In genomic region chr2:11498543-11499034, GRCh38 we compare ENCODE assay signal across 9 cellular contexts. TPM values are rescaled to one million over a fixed set of nuclear protein-coding genes. Genes with fewer than 3 reads are reported as not detected.
DNase-seq lines count a peak whose midpoint lies in the region; ATAC-seq, FAIRE-seq and TF ChIP-seq lines count a peak whose summit lies in the region.
"Had no signal": no experiment of that assay in that cellular context is flagged by ENCODE, and none has a peak within 500 bp of the region (broad histone marks: within the 10 kb centered on the region; RNA-seq: fewer than 3 reads in every experiment).

No MANE protein-coding gene starts in this region.

- H4K20me1 ChIP-seq in MM.1S (ENCODE audit: insufficient read depth, low read length): no peaks in the 10 kb centered on the region

- DNase-seq in GM12891 (ENCODE audit: insufficient read length, low spot score) (no peak), MM.1S (peak; percentile 97), glutamatergic neuron (no peak), skeletal muscle cell (ENCODE audit: low read depth) (peak; percentile 5), ascending aorta (ENCODE audit: low spot score in 2 of 2) (no peak), COR-L47 (lab: John Stamatoyannopoulos, UW) (no peak)
- DNase-seq in activated CD4-positive, alpha-beta T cell treated with anti-CD3 and anti-CD28 coated beads for 4 hours: no peak

- peaks cover 12% of the 10 kb centered on the region for H3K9me3 Mint-ChIP-seq in glutamatergic neuron (ENCODE audit: unreplicated experiment)

- intact Hi-C loops in ascending aorta (cut with DNase I): no loop called here

- H3K27ac ChIP-seq in MM.1S (ENCODE audit: low read length): peak overlapping the region; percentile 95
- H3K27ac ChIP-seq in ascending aorta: no peak overlapping the region

- H3K36me3 ChIP-seq in MM.1S (replicated peaks; ENCODE audit: insufficient read depth, low read length) (no peaks in the 10 kb centered on the region), ascending aorta (no peaks in the 10 kb centered on the region)

- peak overlapping the region; percentile 88 for H3K4me2 ChIP-seq in MM.1S (ENCODE audit: low read depth, low read length)

- peaks cover 32% of the 10 kb centered on the region for H3F3A ChIP-seq in MM.1S (ENCODE audit: insufficient read depth, low read length)

- peak; percentile 95 for FAIRE-seq in GM12891 (lab: Jason Lieb, UNC)

- peak overlapping the region; percentile 39 for H2AFZ ChIP-seq in MM.1S (ENCODE audit: low read length)

- H3K4me1 Mint-ChIP-seq in glutamatergic neuron (ENCODE audit: low read depth, unreplicated experiment): peaks cover 45% of the 10 kb centered on the region

- peak overlapping the region; percentile 70 for H3K9ac ChIP-seq in MM.1S (ENCODE audit: low read length)

- no peaks in the 10 kb centered on the region for H3K27me3 ChIP-seq in MM.1S (replicated peaks; ENCODE audit: insufficient read depth, low read length)
- no peaks in the 10 kb centered on the region for H3K27me3 ChIP-seq in ascending aorta

- H3K9me3 ChIP-seq in MM.1S (replicated peaks; ENCODE audit: insufficient read depth, low read length) (no peaks in the 10 kb centered on the region), ascending aorta (no peaks in the 10 kb centered on the region)

- peak overlapping the region; percentile 99 for H3K27ac Mint-ChIP-seq in glutamatergic neuron (ENCODE audit: unreplicated experiment)
- H3K27ac Mint-ChIP-seq: memory B cell had no signal

- ATAC-seq in GM21786 (IDR thresholded peaks at IDR 0.05; ENCODE audit: unreplicated experiment): peak; percentile 91

- no peaks in the 10 kb centered on the region for H3K79me2 ChIP-seq in MM.1S (ENCODE audit: low read length)

- no peaks in the 10 kb centered on the region for H3K9me2 ChIP-seq in MM.1S (replicated peaks; ENCODE audit: insufficient read depth, low read length)

- H3K4me3 Mint-ChIP-seq in glutamatergic neuron (ENCODE audit: unreplicated experiment): peak overlapping the region; percentile 80
- H3K4me3 Mint-ChIP-seq: memory B cell had no signal

- peaks cover 10% of the 10 kb centered on the region for H3K36me3 Mint-ChIP-seq in glutamatergic neuron (ENCODE audit: unreplicated experiment)

- H3K4me1 ChIP-seq in MM.1S (ENCODE audit: low read length): peaks cover 40% of the 10 kb centered on the region
- no peaks in the 10 kb centered on the region for H3K4me1 ChIP-seq in ascending aorta

- TF ChIP-seq CTCF in MM.1S (IDR thresholded peaks at IDR 0.05; ENCODE audit: low read length) (peak; percentile 14; the same call in 1 of the 2 replicates), glutamatergic neuron (IDR thresholded peaks at IDR 0.05; ENCODE audit: partially characterized antibody, unreplicated experiment) (no peak), ascending aorta (IDR thresholded peaks at IDR 0.05) (no peak)

- H3K4me3 ChIP-seq in MM.1S (ENCODE audit: low read length) (peak overlapping the region; percentile 50), skeletal muscle cell (ENCODE audit: low read depth, low read length) (no peak overlapping the region), ascending aorta (no peak overlapping the region)

- H3K27me3 Mint-ChIP-seq in glutamatergic neuron (ENCODE audit: unreplicated experiment): peaks cover 7% of the 10 kb centered on the region

- no peak for TF ChIP-seq POLR2A in GM12891 (IDR thresholded peaks at IDR 0.05; ENCODE audit: low read depth, low read length)

TF ChIP-seq in GM12891, 5 proteins besides CTCF, POLR2A, EP300 and RAD21:
- TF ChIP-seq POU2F2 (IDR thresholded peaks at IDR 0.05; ENCODE audit: low read depth, low read length): 0 out of 2 replicates have a peak, but pooled peaks have one; percentile 22
- no peak for TF ChIP-seq TAF1 (IDR thresholded peaks at IDR 0.05; ENCODE audit: low read depth, low read length)

RNA-seq across cellular contexts. Expression of gene E2F6, which starts 32.6 kb away (rescaled TPM):
- polyA plus RNA-seq in GM12891 (2012; ENCODE audit: low read depth, missing spikeins): 6.9 TPM
- total RNA-seq in glutamatergic neuron (ENCODE audit: unreplicated experiment): 22.1 TPM
- total RNA-seq in ascending aorta: 1.9 TPM

RNA-seq across cellular contexts. Expression of gene GREB1, which starts 35.3 kb away (rescaled TPM):
- 0.13 TPM for polyA plus RNA-seq in GM12891 (2012; ENCODE audit: low read depth, missing spikeins)
- total RNA-seq in glutamatergic neuron (ENCODE audit: unreplicated experiment) (134 TPM), ascending aorta (5.9 TPM)

Comparison
In these comparisons a context has a peak if more than half of its experiments do, and no peak if none do; other contexts are left out.
1. DNase-seq: peak in MM.1S (single experiment) and skeletal muscle cell (single experiment); none in GM12891 (single experiment), glutamatergic neuron (single experiment), ascending aorta (0 of 2), activated CD4-positive, alpha-beta T cell treated with anti-CD3 and anti-CD28 coated beads for 4 hours (0 of 2) and COR-L47 (single experiment).
2. RNA of gene GREB1, which starts 35.3 kb away (total RNA-seq): 134 TPM in glutamatergic neuron (single experiment); 5.9 TPM in ascending aorta (single experiment); every median in the first group is over 10 times any median in the second.